In the genomic region with DNA sequence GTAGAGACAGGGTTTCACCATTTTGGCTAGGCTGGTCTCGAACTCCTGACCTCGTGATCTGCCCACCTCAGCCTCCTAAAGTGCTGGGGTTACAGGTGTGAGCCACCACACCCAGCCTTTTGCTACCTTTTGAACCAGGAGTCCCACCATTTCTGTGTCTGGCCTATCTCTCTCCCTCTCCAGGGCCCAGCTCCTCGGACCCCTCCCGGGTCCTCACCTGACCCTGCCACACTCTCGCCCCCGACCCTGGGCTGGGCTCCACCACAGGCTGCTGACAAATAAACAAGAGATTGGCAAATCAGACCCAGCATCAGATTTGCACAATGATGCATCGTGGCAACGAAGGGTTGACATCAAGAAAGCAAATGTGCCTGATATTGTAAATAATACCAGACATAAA, we compare ENCODE assay signal across 33 cellular contexts. TPM values are rescaled to one million over a fixed set of nuclear protein-coding genes. Genes with fewer than 3 reads are reported as not detected.
"Had no signal": no experiment of that assay in that cellular context is flagged by ENCODE, and none has a peak within 500 bp of the region (broad histone marks: within the 10 kb centered on the region; RNA-seq: fewer than 3 reads in every experiment).

No MANE protein-coding gene starts in this region.

- H3K4me3 ChIP-seq: coronary artery, lung, pancreas, right lobe of liver, smooth muscle cell, suprapubic skin, transverse colon, upper lobe of right lung, uterus had no signal

- H3K9me3 ChIP-seq: esophagus squamous epithelium, heart right ventricle, pancreas, right lobe of liver, suprapubic skin, transverse colon, upper lobe of right lung, uterus had no signal

- ATAC-seq: effector memory CD8-positive, alpha-beta T cell; natural killer cell; pancreas; right lobe of liver; stimulated activated naive CD8-positive, alpha-beta T cell treated with anti-CD3 and anti-CD28 coated beads, Interleukin-15, amount 100 ng/mL, for 72 hours had no signal

- H3K27ac ChIP-seq: coronary artery, esophagus squamous epithelium, pancreas, right lobe of liver, suprapubic skin, upper lobe of right lung, uterus had no signal

- H3K4me1 ChIP-seq: pancreas, right lobe of liver, upper lobe of right lung, uterus had no signal

- DNase-seq: effector memory CD8-positive, alpha-beta T cell; erythroblast; esophagus squamous epithelium; foreskin melanocyte; glutamatergic neuron; hippocampal formation; kidney glomerular epithelial cell; natural killer cell; occipital lobe; retina; right lobe of liver; stimulated activated CD4-positive, alpha-beta T cell treated with anti-CD3 and anti-CD28 coated beads, Interleukin-12 subunit alpha, Interleukin-12 subunit beta, amount 100 ng/mL, for 4 hours; stimulated activated CD4-positive, alpha-beta T cell treated with anti-CD3 and anti-CD28 coated beads, Interleukin-1b, Interleukin-23, amount 100 ng/mL, for 48 hours; stimulated activated CD4-positive, alpha-beta T cell treated with anti-CD3 and anti-CD28 coated beads, Interleukin-4, amount 100 ng/mL, for 1 hour; stimulated activated CD8-positive, alpha-beta memory T cell treated with anti-CD3 and anti-CD28 coated beads, Interleukin-4, amount 100 ng/mL, for 48 hours; stimulated activated naive CD4-positive, alpha-beta T cell; stimulated activated naive CD8-positive, alpha-beta T cell treated with anti-CD3 and anti-CD28 coated beads, Interleukin-15, amount 100 ng/mL, for 72 hours; upper lobe of right lung had no signal

- H3K4me2 ChIP-seq: smooth muscle cell had no signal

- H3K36me3 ChIP-seq: esophagus squamous epithelium, heart right ventricle, pancreas, right lobe of liver, suprapubic skin, transverse colon, upper lobe of right lung, uterus had no signal

- H3K27me3 ChIP-seq: pancreas, right lobe of liver, upper lobe of right lung, uterus had no signal

RNA-seq across cellular contexts. Expression of a gene that starts 8.8 kb away (rescaled TPM):
- total RNA-seq: dermis blood vessel endothelial cell, esophagus squamous epithelium, heart right ventricle, liver, lung, mononuclear cell, natural killer cell, occipital lobe, pancreas, posterior vena cava, pulmonary artery endothelial cell, right lobe of liver, smooth muscle cell, transverse colon, upper lobe of right lung, uterus had no signal
- polyA plus RNA-seq: heart right ventricle, liver, lung, neural cell, smooth muscle cell, thymus had no signal

RNA-seq across cellular contexts. Expression of a gene that starts 16.4 kb away (rescaled TPM):
- total RNA-seq: dermis blood vessel endothelial cell, esophagus squamous epithelium, heart right ventricle, liver, lung, mononuclear cell, natural killer cell, occipital lobe, pancreas, posterior vena cava, pulmonary artery endothelial cell, right lobe of liver, smooth muscle cell, transverse colon, upper lobe of right lung, uterus had no signal
- polyA plus RNA-seq: heart right ventricle, liver, lung, neural cell, pancreas, smooth muscle cell, thymus had no signal

RNA-seq across cellular contexts. Expression of a gene that starts 30.1 kb away (rescaled TPM):
- total RNA-seq: dermis blood vessel endothelial cell, esophagus squamous epithelium, heart right ventricle, liver, lung, mononuclear cell, natural killer cell, occipital lobe, pancreas, posterior vena cava, pulmonary artery endothelial cell, right lobe of liver, smooth muscle cell, transverse colon, upper lobe of right lung, uterus had no signal
- polyA plus RNA-seq: heart right ventricle, liver, lung, neural cell, pancreas, smooth muscle cell had no signal

RNA-seq across cellular contexts. Expression of a gene that starts 40.2 kb away (rescaled TPM):
- total RNA-seq: dermis blood vessel endothelial cell, esophagus squamous epithelium, heart right ventricle, liver, lung, mononuclear cell, natural killer cell, occipital lobe, pancreas, posterior vena cava, pulmonary artery endothelial cell, right lobe of liver, smooth muscle cell, transverse colon, upper lobe of right lung, uterus had no signal
- polyA plus RNA-seq: neural cell had no signal

RNA-seq across cellular contexts. Expression of a gene that starts 53.3 kb away (rescaled TPM):
- total RNA-seq: dermis blood vessel endothelial cell, esophagus squamous epithelium, heart right ventricle, liver, lung, mononuclear cell, natural killer cell, occipital lobe, pancreas, posterior vena cava, pulmonary artery endothelial cell, right lobe of liver, smooth muscle cell, transverse colon, upper lobe of right lung, uterus had no signal
- polyA plus RNA-seq: heart right ventricle, liver, lung, neural cell, smooth muscle cell, thymus had no signal
